ENCODE assay signal across 3 cellular contexts in the genomic region with DNA sequence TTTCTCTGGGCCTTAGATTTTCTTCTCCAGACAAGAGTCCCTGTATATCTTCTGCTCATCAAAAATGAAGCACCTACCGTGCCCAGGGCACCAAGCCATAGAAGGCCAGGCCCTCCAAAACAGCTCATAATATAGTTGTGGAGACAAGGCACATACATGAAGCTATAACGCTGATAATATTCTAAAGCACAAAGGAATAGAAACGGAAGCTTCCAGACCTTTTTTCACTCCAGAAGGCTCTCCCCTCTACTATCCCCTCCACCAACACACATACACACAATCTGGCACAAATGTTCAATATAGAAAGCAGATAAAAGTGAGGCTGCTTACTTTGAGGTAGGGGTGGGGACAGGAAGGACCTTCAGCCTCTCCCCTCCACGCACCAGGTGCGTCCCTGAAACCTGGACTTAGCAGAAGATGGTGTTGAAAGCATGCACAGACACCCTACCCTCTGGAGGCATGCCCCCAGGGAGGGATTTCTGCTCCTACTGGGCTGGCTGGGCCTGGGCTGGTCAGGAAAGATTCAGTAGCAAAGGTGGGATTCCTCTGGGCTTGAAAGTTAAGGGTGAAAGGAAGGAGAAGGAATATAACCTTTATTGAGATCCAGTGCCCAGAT.
TF ChIP-seq lines count a peak whose summit lies in the region.

No MANE protein-coding gene starts in this region.

TF ChIP-seq in HCT116, 20 proteins besides CTCF, POLR2A, EP300 and RAD21:
- TF ChIP-seq EGR1 (IDR thresholded peaks at IDR 0.05; ENCODE audit: low read depth) (no peak), CEBPB (IDR thresholded peaks at IDR 0.05; ENCODE audit: low read depth) (no peak), EZH2phosphoT487 (IDR thresholded peaks at IDR 0.05; ENCODE audit: borderline replicate concordance) (no peak)
- TF ChIP-seq, protein P1, sequence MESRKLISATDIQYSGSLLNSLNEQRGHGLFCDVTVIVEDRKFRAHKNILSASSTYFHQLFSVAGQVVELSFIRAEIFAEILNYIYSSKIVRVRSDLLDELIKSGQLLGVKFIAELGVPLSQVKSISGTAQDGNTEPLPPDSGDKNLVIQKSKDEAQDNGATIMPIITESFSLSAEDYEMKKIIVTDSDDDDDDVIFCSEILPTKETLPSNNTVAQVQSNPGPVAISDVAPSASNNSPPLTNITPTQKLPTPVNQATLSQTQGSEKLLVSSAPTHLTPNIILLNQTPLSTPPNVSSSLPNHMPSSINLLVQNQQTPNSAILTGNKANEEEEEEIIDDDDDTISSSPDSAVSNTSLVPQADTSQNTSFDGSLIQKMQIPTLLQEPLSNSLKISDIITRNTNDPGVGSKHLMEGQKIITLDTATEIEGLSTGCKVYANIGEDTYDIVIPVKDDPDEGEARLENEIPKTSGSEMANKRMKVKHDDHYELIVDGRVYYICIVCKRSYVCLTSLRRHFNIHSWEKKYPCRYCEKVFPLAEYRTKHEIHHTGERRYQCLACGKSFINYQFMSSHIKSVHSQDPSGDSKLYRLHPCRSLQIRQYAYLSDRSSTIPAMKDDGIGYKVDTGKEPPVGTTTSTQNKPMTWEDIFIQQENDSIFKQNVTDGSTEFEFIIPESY (IDR thresholded peaks at IDR 0.05; ENCODE audit: extremely low read depth, insufficient replicate concordance, low read length), result no peak

TF ChIP-seq in K562, 482 proteins besides CTCF, POLR2A, EP300 and RAD21:
- TF ChIP-seq HSF4 (CRISPR knock-in tag; IDR thresholded peaks at IDR 0.05; ENCODE audit: borderline replicate concordance) (no peak), SNRNP70 (optimal IDR thresholded peaks at IDR 0.05; ENCODE audit: low read depth, low read length) (no peak), ZNF354B (CRISPR knock-in tag; IDR thresholded peaks at IDR 0.05) (no peak), CHD1 (IDR thresholded peaks at IDR 0.05; ENCODE audit: low read length) (no peak), SPI1 (IDR thresholded peaks at IDR 0.05; ENCODE audit: borderline replicate concordance, low read depth, low read length) (no peak), CC2D1A (IDR thresholded peaks at IDR 0.05) (no peak), ZFP1 (CRISPR knock-in tag; IDR thresholded peaks at IDR 0.05) (no peak), ELF1 (tag; IDR thresholded peaks at IDR 0.05) (no peak), ILK (tag; IDR thresholded peaks at IDR 0.05; ENCODE audit: borderline replicate concordance, low read depth) (no peak), GATA2 (CRISPR knock-in tag; IDR thresholded peaks at IDR 0.05) (no peak), CHCHD3 (CRISPR knock-in tag; IDR thresholded peaks at IDR 0.05) (no peak), CBFB (CRISPR knock-in tag; IDR thresholded peaks at IDR 0.05) (no peak), NCOR1 (IDR thresholded peaks at IDR 0.05) (no peak), TGIF2 (CRISPR knock-in tag; IDR thresholded peaks at IDR 0.05) (no peak), CBX5 (IDR thresholded peaks at IDR 0.05; ENCODE audit: borderline replicate concordance, low read depth) (no peak), TAF1 (IDR thresholded peaks at IDR 0.05; ENCODE audit: control insufficient read depth, extremely low read depth, insufficient read depth, low read length, severe bottlenecking) (no peak), GABPB1 (CRISPR knock-in tag; IDR thresholded peaks at IDR 0.05) (no peak)
- TF ChIP-seq, protein P2, sequence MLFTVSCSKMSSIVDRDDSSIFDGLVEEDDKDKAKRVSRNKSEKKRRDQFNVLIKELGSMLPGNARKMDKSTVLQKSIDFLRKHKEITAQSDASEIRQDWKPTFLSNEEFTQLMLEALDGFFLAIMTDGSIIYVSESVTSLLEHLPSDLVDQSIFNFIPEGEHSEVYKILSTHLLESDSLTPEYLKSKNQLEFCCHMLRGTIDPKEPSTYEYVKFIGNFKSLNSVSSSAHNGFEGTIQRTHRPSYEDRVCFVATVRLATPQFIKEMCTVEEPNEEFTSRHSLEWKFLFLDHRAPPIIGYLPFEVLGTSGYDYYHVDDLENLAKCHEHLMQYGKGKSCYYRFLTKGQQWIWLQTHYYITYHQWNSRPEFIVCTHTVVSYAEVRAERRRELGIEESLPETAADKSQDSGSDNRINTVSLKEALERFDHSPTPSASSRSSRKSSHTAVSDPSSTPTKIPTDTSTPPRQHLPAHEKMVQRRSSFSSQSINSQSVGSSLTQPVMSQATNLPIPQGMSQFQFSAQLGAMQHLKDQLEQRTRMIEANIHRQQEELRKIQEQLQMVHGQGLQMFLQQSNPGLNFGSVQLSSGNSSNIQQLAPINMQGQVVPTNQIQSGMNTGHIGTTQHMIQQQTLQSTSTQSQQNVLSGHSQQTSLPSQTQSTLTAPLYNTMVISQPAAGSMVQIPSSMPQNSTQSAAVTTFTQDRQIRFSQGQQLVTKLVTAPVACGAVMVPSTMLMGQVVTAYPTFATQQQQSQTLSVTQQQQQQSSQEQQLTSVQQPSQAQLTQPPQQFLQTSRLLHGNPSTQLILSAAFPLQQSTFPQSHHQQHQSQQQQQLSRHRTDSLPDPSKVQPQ (CRISPR knock-in tag; IDR thresholded peaks at IDR 0.05; ENCODE audit: borderline replicate concordance), result no peak

TF ChIP-seq in WTC11, 78 proteins besides CTCF, POLR2A, EP300 and RAD21:
- no peak for TF ChIP-seq ZNF232 (CRISPR knock-in tag; IDR thresholded peaks at IDR 0.05)
- no peak for TF ChIP-seq GABPB1 (CRISPR knock-in tag; IDR thresholded peaks at IDR 0.05)
- TF ChIP-seq NR2C2 (CRISPR knock-in tag; IDR thresholded peaks at IDR 0.05), result no peak
- TF ChIP-seq ZNF423 (CRISPR knock-in tag; IDR thresholded peaks at IDR 0.05), result no peak
- no peak for TF ChIP-seq PRRX2 (CRISPR knock-in tag; IDR thresholded peaks at IDR 0.05)
- TF ChIP-seq, protein P3, sequence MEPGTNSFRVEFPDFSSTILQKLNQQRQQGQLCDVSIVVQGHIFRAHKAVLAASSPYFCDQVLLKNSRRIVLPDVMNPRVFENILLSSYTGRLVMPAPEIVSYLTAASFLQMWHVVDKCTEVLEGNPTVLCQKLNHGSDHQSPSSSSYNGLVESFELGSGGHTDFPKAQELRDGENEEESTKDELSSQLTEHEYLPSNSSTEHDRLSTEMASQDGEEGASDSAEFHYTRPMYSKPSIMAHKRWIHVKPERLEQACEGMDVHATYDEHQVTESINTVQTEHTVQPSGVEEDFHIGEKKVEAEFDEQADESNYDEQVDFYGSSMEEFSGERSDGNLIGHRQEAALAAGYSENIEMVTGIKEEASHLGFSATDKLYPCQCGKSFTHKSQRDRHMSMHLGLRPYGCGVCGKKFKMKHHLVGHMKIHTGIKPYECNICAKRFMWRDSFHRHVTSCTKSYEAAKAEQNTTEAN (CRISPR knock-in tag; IDR thresholded peaks at IDR 0.05), result no peak
- TF ChIP-seq, protein P4, sequence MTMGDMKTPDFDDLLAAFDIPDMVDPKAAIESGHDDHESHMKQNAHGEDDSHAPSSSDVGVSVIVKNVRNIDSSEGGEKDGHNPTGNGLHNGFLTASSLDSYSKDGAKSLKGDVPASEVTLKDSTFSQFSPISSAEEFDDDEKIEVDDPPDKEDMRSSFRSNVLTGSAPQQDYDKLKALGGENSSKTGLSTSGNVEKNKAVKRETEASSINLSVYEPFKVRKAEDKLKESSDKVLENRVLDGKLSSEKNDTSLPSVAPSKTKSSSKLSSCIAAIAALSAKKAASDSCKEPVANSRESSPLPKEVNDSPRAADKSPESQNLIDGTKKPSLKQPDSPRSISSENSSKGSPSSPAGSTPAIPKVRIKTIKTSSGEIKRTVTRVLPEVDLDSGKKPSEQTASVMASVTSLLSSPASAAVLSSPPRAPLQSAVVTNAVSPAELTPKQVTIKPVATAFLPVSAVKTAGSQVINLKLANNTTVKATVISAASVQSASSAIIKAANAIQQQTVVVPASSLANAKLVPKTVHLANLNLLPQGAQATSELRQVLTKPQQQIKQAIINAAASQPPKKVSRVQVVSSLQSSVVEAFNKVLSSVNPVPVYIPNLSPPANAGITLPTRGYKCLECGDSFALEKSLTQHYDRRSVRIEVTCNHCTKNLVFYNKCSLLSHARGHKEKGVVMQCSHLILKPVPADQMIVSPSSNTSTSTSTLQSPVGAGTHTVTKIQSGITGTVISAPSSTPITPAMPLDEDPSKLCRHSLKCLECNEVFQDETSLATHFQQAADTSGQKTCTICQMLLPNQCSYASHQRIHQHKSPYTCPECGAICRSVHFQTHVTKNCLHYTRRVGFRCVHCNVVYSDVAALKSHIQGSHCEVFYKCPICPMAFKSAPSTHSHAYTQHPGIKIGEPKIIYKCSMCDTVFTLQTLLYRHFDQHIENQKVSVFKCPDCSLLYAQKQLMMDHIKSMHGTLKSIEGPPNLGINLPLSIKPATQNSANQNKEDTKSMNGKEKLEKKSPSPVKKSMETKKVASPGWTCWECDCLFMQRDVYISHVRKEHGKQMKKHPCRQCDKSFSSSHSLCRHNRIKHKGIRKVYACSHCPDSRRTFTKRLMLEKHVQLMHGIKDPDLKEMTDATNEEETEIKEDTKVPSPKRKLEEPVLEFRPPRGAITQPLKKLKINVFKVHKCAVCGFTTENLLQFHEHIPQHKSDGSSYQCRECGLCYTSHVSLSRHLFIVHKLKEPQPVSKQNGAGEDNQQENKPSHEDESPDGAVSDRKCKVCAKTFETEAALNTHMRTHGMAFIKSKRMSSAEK (CRISPR knock-in tag; IDR thresholded peaks at IDR 0.05; ENCODE audit: borderline replicate concordance), result no peak
